8 cellular contexts compared by ENCODE assay signal in genomic region chr20:50615407-50615806, GRCh38.
"Had no signal": no experiment of that assay in that cellular context is flagged by ENCODE, and none has a peak within 500 bp of the region (broad histone marks: within the 10 kb centered on the region; RNA-seq: fewer than 3 reads in every experiment).

No MANE protein-coding gene starts in this region.

- H2AFZ ChIP-seq: GM23248 had no signal

- DNase-seq: GOT3, H7, HFFc6, IMR-90 had no signal

- H3K9ac ChIP-seq: GM23248 had no signal

- H3K4me3 ChIP-seq: GM23248, HAP-1, K562 had no signal

- H3K27ac Mint-ChIP-seq: HFFc6 had no signal

- H3K9me3 Mint-ChIP-seq: HFFc6 had no signal

- H3K4me3 Mint-ChIP-seq: HFFc6 had no signal

- H3K9me3 ChIP-seq: HAP-1 had no signal

- ATAC-seq: HCT116, K562 had no signal

- H3K36me3 ChIP-seq: HAP-1 had no signal

- H3K27ac ChIP-seq: GM23248 had no signal

- H3K4me1 ChIP-seq: HAP-1 had no signal
